Comparison of ENCODE assay signal across 1 cellular context in the genomic region with DNA sequence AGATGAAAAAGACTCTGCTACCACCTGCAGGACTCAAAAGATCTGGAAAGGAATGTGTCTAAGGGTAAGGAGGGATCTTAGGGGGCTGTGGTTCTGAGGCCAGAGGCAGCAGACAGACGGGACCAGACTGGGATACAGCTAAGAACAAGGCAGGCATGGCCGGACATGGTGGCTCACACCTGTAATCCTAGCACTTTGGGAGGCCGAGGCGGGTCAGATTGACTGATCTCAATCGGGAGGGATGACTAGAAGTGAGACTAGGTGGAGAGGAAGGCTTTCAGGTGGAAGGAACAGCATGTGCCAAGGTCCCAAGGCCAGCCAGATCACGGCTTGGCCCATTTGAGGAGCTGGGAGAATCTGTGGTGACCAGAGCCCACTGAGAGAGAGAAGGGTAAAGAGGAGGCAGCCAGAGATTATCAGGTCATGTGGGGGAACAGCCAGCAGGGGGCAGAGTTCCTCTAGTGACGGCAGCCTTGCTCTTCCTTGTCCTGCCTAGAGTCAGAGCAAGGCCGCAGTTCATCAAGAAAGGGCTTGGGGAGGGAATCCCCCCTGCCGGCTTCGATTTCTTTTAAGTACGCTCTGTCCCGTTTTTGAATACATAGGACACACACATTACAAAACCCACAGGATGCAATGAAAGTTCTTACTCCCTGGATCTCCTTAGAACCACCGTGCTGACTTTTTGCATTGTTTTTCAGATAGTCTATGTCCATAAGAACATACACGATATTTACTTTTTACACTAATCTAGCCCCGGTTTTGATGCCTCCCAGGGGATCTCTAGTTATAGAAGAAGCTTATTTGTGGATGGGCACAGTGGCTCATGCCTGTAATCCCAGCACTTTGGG.
TF ChIP-seq lines count a peak whose summit lies in the region.

No MANE protein-coding gene starts in this region.

TF ChIP-seq in HepG2, 621 proteins besides CTCF, POLR2A, EP300 and RAD21 (continued from another document and continues in another):
- no peak for TF ChIP-seq ZNF558 (CRISPR knock-in tag; IDR thresholded peaks at IDR 0.05; ENCODE audit: borderline replicate concordance)
- TF ChIP-seq, protein P1, sequence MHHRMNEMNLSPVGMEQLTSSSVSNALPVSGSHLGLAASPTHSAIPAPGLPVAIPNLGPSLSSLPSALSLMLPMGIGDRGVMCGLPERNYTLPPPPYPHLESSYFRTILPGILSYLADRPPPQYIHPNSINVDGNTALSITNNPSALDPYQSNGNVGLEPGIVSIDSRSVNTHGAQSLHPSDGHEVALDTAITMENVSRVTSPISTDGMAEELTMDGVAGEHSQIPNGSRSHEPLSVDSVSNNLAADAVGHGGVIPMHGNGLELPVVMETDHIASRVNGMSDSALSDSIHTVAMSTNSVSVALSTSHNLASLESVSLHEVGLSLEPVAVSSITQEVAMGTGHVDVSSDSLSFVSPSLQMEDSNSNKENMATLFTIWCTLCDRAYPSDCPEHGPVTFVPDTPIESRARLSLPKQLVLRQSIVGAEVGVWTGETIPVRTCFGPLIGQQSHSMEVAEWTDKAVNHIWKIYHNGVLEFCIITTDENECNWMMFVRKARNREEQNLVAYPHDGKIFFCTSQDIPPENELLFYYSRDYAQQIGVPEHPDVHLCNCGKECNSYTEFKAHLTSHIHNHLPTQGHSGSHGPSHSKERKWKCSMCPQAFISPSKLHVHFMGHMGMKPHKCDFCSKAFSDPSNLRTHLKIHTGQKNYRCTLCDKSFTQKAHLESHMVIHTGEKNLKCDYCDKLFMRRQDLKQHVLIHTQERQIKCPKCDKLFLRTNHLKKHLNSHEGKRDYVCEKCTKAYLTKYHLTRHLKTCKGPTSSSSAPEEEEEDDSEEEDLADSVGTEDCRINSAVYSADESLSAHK (CRISPR knock-in tag; IDR thresholded peaks at IDR 0.05; ENCODE audit: borderline replicate concordance), result no peak
- TF ChIP-seq ZNF570 (CRISPR knock-in tag; IDR thresholded peaks at IDR 0.05; ENCODE audit: borderline replicate concordance), result no peak
- TF ChIP-seq BRCA1 (CRISPR knock-in tag; IDR thresholded peaks at IDR 0.05), result no peak
- no peak for TF ChIP-seq NR2F2 (IDR thresholded peaks at IDR 0.05; ENCODE audit: borderline replicate concordance, low read depth)
- no peak for TF ChIP-seq TEAD3 (CRISPR knock-in tag; optimal IDR thresholded peaks at IDR 0.05; ENCODE audit: borderline replicate concordance)
- TF ChIP-seq, protein P2, sequence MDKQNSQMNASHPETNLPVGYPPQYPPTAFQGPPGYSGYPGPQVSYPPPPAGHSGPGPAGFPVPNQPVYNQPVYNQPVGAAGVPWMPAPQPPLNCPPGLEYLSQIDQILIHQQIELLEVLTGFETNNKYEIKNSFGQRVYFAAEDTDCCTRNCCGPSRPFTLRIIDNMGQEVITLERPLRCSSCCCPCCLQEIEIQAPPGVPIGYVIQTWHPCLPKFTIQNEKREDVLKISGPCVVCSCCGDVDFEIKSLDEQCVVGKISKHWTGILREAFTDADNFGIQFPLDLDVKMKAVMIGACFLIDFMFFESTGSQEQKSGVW (CRISPR knock-in tag; IDR thresholded peaks at IDR 0.05; ENCODE audit: borderline replicate concordance), result no peak
- TF ChIP-seq, protein P3, sequence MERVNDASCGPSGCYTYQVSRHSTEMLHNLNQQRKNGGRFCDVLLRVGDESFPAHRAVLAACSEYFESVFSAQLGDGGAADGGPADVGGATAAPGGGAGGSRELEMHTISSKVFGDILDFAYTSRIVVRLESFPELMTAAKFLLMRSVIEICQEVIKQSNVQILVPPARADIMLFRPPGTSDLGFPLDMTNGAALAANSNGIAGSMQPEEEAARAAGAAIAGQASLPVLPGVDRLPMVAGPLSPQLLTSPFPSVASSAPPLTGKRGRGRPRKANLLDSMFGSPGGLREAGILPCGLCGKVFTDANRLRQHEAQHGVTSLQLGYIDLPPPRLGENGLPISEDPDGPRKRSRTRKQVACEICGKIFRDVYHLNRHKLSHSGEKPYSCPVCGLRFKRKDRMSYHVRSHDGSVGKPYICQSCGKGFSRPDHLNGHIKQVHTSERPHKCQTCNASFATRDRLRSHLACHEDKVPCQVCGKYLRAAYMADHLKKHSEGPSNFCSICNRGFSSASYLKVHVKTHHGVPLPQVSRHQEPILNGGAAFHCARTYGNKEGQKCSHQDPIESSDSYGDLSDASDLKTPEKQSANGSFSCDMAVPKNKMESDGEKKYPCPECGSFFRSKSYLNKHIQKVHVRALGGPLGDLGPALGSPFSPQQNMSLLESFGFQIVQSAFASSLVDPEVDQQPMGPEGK (CRISPR knock-in tag; IDR thresholded peaks at IDR 0.05), result peak; percentile 66
- TF ChIP-seq MAFF (IDR thresholded peaks at IDR 0.05; ENCODE audit: low read depth, low read length), result no peak
- TF ChIP-seq GATAD2A (CRISPR knock-in tag; IDR thresholded peaks at IDR 0.05), result peak; percentile 59; the same call in 1 of the 2 replicates
- TF ChIP-seq ZNF460 (CRISPR knock-in tag; IDR thresholded peaks at IDR 0.05; ENCODE audit: borderline replicate concordance), result peak; percentile 43; the same call in 1 of the 2 replicates
- peak; percentile 63 for TF ChIP-seq SAP130 (CRISPR knock-in tag; IDR thresholded peaks at IDR 0.05; ENCODE audit: low read depth)
- TF ChIP-seq, protein P4, sequence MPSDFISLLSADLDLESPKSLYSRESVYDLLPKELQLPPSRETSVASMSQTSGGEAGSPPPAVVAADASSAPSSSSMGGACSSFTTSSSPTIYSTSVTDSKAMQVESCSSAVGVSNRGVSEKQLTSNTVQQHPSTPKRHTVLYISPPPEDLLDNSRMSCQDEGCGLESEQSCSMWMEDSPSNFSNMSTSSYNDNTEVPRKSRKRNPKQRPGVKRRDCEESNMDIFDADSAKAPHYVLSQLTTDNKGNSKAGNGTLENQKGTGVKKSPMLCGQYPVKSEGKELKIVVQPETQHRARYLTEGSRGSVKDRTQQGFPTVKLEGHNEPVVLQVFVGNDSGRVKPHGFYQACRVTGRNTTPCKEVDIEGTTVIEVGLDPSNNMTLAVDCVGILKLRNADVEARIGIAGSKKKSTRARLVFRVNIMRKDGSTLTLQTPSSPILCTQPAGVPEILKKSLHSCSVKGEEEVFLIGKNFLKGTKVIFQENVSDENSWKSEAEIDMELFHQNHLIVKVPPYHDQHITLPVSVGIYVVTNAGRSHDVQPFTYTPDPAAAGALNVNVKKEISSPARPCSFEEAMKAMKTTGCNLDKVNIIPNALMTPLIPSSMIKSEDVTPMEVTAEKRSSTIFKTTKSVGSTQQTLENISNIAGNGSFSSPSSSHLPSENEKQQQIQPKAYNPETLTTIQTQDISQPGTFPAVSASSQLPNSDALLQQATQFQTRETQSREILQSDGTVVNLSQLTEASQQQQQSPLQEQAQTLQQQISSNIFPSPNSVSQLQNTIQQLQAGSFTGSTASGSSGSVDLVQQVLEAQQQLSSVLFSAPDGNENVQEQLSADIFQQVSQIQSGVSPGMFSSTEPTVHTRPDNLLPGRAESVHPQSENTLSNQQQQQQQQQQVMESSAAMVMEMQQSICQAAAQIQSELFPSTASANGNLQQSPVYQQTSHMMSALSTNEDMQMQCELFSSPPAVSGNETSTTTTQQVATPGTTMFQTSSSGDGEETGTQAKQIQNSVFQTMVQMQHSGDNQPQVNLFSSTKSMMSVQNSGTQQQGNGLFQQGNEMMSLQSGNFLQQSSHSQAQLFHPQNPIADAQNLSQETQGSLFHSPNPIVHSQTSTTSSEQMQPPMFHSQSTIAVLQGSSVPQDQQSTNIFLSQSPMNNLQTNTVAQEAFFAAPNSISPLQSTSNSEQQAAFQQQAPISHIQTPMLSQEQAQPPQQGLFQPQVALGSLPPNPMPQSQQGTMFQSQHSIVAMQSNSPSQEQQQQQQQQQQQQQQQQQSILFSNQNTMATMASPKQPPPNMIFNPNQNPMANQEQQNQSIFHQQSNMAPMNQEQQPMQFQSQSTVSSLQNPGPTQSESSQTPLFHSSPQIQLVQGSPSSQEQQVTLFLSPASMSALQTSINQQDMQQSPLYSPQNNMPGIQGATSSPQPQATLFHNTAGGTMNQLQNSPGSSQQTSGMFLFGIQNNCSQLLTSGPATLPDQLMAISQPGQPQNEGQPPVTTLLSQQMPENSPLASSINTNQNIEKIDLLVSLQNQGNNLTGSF (CRISPR knock-in tag; IDR thresholded peaks at IDR 0.05), result no peak
- no peak for TF ChIP-seq GABPB1 (CRISPR knock-in tag; IDR thresholded peaks at IDR 0.05)
- TF ChIP-seq NFE2 (CRISPR knock-in tag; IDR thresholded peaks at IDR 0.05), result no peak
- no peak for TF ChIP-seq ZNF543 (CRISPR knock-in tag; IDR thresholded peaks at IDR 0.05)
- TF ChIP-seq ZNF101 (CRISPR knock-in tag; IDR thresholded peaks at IDR 0.05; ENCODE audit: borderline replicate concordance, low read depth), result no peak
- 0 out of 2 replicates have a peak, but pooled peaks have one; percentile 22 for TF ChIP-seq ZNF205 (CRISPR knock-in tag; IDR thresholded peaks at IDR 0.05)
- no peak for TF ChIP-seq SMAD1 (CRISPR knock-in tag; IDR thresholded peaks at IDR 0.05; ENCODE audit: borderline replicate concordance, low read depth)
- TF ChIP-seq, protein P5, sequence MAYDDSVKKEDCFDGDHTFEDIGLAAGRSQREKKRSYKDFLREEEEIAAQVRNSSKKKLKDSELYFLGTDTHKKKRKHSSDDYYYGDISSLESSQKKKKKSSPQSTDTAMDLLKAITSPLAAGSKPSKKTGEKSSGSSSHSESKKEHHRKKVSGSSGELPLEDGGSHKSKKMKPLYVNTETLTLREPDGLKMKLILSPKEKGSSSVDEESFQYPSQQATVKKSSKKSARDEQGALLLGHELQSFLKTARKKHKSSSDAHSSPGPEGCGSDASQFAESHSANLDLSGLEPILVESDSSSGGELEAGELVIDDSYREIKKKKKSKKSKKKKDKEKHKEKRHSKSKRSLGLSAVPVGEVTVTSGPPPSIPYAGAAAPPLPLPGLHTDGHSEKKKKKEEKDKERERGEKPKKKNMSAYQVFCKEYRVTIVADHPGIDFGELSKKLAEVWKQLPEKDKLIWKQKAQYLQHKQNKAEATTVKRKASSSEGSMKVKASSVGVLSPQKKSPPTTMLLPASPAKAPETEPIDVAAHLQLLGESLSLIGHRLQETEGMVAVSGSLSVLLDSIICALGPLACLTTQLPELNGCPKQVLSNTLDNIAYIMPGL (CRISPR knock-in tag; IDR thresholded peaks at IDR 0.05; ENCODE audit: borderline replicate concordance in 1 of 2, low read depth in 1 of 2), result peak in 1 of 2 experiments; percentile 63; a peak in 2 of 4 replicates
- no peak for TF ChIP-seq MED8 (CRISPR knock-in tag; IDR thresholded peaks at IDR 0.05; ENCODE audit: insufficient replicate concordance)
- TF ChIP-seq MBD4 (IDR thresholded peaks at IDR 0.05; ENCODE audit: borderline replicate concordance, low read length), result no peak
- TF ChIP-seq SOX6 (IDR thresholded peaks at IDR 0.05), result no peak
- peak; percentile 33; the same call in 1 of the 2 replicates for TF ChIP-seq SOX6 (CRISPR knock-in tag; IDR thresholded peaks at IDR 0.05)
- TF ChIP-seq KDM5B (CRISPR knock-in tag; IDR thresholded peaks at IDR 0.05; ENCODE audit: borderline replicate concordance), result no peak
- no peak for TF ChIP-seq NCOR1 (IDR thresholded peaks at IDR 0.05; ENCODE audit: borderline replicate concordance, low read length)
- no peak for TF ChIP-seq ZNF207 (IDR thresholded peaks at IDR 0.05; ENCODE audit: borderline replicate concordance)
- TF ChIP-seq, protein P6, sequence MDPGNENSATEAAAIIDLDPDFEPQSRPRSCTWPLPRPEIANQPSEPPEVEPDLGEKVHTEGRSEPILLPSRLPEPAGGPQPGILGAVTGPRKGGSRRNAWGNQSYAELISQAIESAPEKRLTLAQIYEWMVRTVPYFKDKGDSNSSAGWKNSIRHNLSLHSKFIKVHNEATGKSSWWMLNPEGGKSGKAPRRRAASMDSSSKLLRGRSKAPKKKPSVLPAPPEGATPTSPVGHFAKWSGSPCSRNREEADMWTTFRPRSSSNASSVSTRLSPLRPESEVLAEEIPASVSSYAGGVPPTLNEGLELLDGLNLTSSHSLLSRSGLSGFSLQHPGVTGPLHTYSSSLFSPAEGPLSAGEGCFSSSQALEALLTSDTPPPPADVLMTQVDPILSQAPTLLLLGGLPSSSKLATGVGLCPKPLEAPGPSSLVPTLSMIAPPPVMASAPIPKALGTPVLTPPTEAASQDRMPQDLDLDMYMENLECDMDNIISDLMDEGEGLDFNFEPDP (CRISPR knock-in tag; conservative IDR thresholded peaks at IDR 0.05), result no peak
- TF ChIP-seq KLF16 (CRISPR knock-in tag; IDR thresholded peaks at IDR 0.05), result 0 out of 4 replicates have a peak, but pooled peaks of 1 of the 2 experiments have one; percentile 24
- TF ChIP-seq, protein P7, sequence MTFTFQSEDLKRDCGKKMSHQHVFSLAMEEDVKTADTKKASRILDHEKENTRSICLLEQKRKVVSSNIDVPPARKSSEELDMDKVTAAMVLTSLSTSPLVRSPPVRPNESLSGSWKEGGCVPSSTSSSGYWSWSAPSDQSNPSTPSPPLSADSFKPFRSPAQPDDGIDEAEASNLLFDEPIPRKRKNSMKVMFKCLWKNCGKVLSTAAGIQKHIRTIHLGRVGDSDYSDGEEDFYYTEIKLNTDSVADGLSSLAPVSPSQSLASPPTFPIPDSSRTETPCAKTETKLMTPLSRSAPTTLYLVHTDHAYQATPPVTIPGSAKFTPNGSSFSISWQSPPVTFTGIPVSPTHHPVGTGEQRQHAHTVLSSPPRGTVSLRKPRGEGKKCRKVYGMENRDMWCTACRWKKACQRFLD (CRISPR knock-in tag; IDR thresholded peaks at IDR 0.05; ENCODE audit: borderline replicate concordance), result no peak
- TF ChIP-seq, protein P8, sequence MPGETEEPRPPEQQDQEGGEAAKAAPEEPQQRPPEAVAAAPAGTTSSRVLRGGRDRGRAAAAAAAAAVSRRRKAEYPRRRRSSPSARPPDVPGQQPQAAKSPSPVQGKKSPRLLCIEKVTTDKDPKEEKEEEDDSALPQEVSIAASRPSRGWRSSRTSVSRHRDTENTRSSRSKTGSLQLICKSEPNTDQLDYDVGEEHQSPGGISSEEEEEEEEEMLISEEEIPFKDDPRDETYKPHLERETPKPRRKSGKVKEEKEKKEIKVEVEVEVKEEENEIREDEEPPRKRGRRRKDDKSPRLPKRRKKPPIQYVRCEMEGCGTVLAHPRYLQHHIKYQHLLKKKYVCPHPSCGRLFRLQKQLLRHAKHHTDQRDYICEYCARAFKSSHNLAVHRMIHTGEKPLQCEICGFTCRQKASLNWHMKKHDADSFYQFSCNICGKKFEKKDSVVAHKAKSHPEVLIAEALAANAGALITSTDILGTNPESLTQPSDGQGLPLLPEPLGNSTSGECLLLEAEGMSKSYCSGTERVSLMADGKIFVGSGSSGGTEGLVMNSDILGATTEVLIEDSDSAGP (CRISPR knock-in tag; IDR thresholded peaks at IDR 0.05; ENCODE audit: borderline replicate concordance), result peak; percentile 39; the same call in 1 of the 2 replicates
- TF ChIP-seq, protein P9, sequence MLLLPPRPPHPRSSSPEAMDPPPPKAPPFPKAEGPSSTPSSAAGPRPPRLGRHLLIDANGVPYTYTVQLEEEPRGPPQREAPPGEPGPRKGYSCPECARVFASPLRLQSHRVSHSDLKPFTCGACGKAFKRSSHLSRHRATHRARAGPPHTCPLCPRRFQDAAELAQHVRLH (CRISPR knock-in tag; IDR thresholded peaks at IDR 0.05; ENCODE audit: borderline replicate concordance, low read depth), result peak; percentile 61; the same call in 1 of the 2 replicates
- no peak for TF ChIP-seq ZNF253 (CRISPR knock-in tag; IDR thresholded peaks at IDR 0.05; ENCODE audit: borderline replicate concordance)
- TF ChIP-seq, protein P10, sequence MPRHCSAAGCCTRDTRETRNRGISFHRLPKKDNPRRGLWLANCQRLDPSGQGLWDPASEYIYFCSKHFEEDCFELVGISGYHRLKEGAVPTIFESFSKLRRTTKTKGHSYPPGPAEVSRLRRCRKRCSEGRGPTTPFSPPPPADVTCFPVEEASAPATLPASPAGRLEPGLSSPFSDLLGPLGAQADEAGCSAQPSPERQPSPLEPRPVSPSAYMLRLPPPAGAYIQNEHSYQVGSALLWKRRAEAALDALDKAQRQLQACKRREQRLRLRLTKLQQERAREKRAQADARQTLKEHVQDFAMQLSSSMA (CRISPR knock-in tag; IDR thresholded peaks at IDR 0.05), result no peak
